7 cellular contexts compared by ENCODE assay signal in the genomic region with DNA sequence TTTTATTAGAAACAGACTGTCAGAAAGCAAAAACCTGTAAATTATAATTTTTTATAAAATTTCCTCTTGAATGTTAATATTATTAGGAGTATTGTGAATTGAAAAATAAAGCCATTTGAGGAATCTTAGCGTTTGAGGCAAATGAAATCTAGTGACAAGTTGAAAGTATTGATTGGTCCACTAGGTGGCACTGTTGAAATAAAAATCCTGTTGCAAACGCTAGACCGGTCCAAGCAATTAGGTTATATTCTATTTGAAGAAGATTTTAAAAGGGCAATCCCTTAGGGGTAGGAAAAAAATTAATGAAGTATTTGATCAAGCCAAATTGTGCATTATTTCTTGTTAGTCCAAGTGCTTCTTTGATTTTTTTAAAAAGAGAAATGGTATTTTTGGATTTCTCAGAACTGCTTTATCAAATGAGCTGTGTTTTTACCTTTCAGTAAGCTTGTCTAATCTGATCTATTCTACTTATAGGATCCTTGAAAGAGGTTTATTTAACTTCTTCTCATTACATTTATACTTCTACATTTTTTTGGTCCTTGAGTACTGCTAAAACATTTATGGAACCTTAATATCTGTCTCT. TPM values are rescaled to one million over a fixed set of nuclear protein-coding genes. Genes with fewer than 3 reads are reported as not detected.
A peak's percentile ranks its signal among the peaks of the same experiment; 100 is the strongest.
DNase-seq lines count a peak whose midpoint lies in the region; ATAC-seq, FAIRE-seq and TF ChIP-seq lines count a peak whose summit lies in the region.

No MANE protein-coding gene starts in this region.

- H3K27me3 ChIP-seq in RWPE2 (ENCODE audit: insufficient read depth, poor library complexity, severe bottlenecking) (no peaks in the 10 kb centered on the region), endothelial cell of umbilical vein (ENCODE audit: control insufficient read depth in 2 of 2, insufficient read depth in 2 of 2, low read length in 2 of 2) (no peaks in the 10 kb centered on the region)

- DNase-seq in EH (ENCODE audit: low read depth) (peak; percentile 67), MV-4-11 (lab: John Stamatoyannopoulos, UW) (peak; percentile 35), RWPE2 (ENCODE audit: low spot score) (no peak), endothelial cell of umbilical vein (ENCODE audit: low read depth, low spot score) (peak; percentile 70), naive B cell (peak; percentile 35), GOT3 (lab: John Stamatoyannopoulos, UW) (no peak)

- H3K4me1 Mint-ChIP-seq in naive B cell = no peaks in the 10 kb centered on the region

- no peak overlapping the region for H3K27ac ChIP-seq in RWPE2 (ENCODE audit: poor library complexity, severe bottlenecking)
- no peak overlapping the region for H3K27ac ChIP-seq in endothelial cell of umbilical vein (ENCODE audit: insufficient read depth, low read depth, low read length)

- no peaks in the 10 kb centered on the region for H3K27me3 Mint-ChIP-seq in naive B cell

- H3K9ac ChIP-seq in endothelial cell of umbilical vein (replicated peaks; ENCODE audit: extremely low read depth, insufficient read depth, low read length) = no peak overlapping the region

- no TSS peak for BruUV-seq in endothelial cell of umbilical vein (replicated peaks; lab: Mats Ljungman, UMichigan)

- no peaks in the 10 kb centered on the region for H3K9me3 ChIP-seq in RWPE2 (ENCODE audit: severe bottlenecking)
- no peaks in the 10 kb centered on the region for H3K9me3 ChIP-seq in endothelial cell of umbilical vein (replicated peaks; ENCODE audit: control insufficient read depth, insufficient read depth, low read length)

- dilution Hi-C loops in endothelial cell of umbilical vein (cut with MboI; ENCODE audit: extremely low pct_ligation_motif_present, low sequenced_read_pairs) = no loop called here

- H3K79me2 ChIP-seq in endothelial cell of umbilical vein (ENCODE audit: control insufficient read depth, insufficient read depth, low read length) = no peaks in the 10 kb centered on the region

- intact Hi-C loops in endothelial cell of umbilical vein (cut with micrococcal nuclease) = loop anchor here (1.0 to 5.0 kb wide), 5 partner anchors 65 to 696 kb away; no protein-coding TSS in a partner anchor

- no peaks in the 10 kb centered on the region for H3K9me1 ChIP-seq in endothelial cell of umbilical vein (replicated peaks; ENCODE audit: control insufficient read depth, extremely low read depth, insufficient read depth, low read length)

- TF ChIP-seq CTCF in RWPE2 (IDR thresholded peaks at IDR 0.05; ENCODE audit: poor library complexity, severe bottlenecking) (peak; percentile 79), endothelial cell of umbilical vein (IDR thresholded peaks at IDR 0.05; ENCODE audit: extremely low read depth in 1 of 2, insufficient read depth in 1 of 2, low read depth in 1 of 2, low read length in 2 of 2) (peak; percentile 35 to 37)

- TF ChIP-seq POLR2A in endothelial cell of umbilical vein (IDR thresholded peaks at IDR 0.05; ENCODE audit: low read depth, low read length) = no peak

- H2AFZ ChIP-seq in endothelial cell of umbilical vein (ENCODE audit: low read depth, low read length) = no peak overlapping the region

- no peaks in the 10 kb centered on the region for H4K20me1 ChIP-seq in endothelial cell of umbilical vein (replicated peaks; ENCODE audit: control insufficient read depth, extremely low read depth, insufficient read depth, low read length)

- no peak overlapping the region for H3K4me3 ChIP-seq in RWPE2 (ENCODE audit: severe bottlenecking)
- H3K4me3 ChIP-seq in endothelial cell of umbilical vein (replicated peaks in 1 of 3; ENCODE audit: insufficient read depth in 1 of 3, low read depth in 1 of 3, low read length in 3 of 3) = no peak overlapping the region

- peaks cover 12 to 13% of the 10 kb centered on the region in 2 donors for H3K36me3 Mint-ChIP-seq in naive B cell

- CTCF ChIA-PET in endothelial cell of umbilical vein (lab: Charles Lee) = interaction anchor here (0.6 to 3.3 kb wide), 42 partner anchors 9 to 1405 kb away, joined by 3 to 98 read pairs (median 6); no protein-coding TSS in a partner anchor

- no peaks in the 10 kb centered on the region for H3K9me3 Mint-ChIP-seq in naive B cell

- H3K27ac Mint-ChIP-seq in naive B cell = no peak overlapping the region

- H3K4me1 ChIP-seq in RWPE2 (ENCODE audit: insufficient read depth, poor library complexity, severe bottlenecking) (no peaks in the 10 kb centered on the region), endothelial cell of umbilical vein (ENCODE audit: control insufficient read depth, extremely low read depth, insufficient read depth, low read length) (no peaks in the 10 kb centered on the region)

- H3K4me2 ChIP-seq in endothelial cell of umbilical vein (ENCODE audit: insufficient read depth, low read length) = no peak overlapping the region

- H3K36me3 ChIP-seq in RWPE2 (ENCODE audit: low read depth) = no peaks in the 10 kb centered on the region; the same call in 1 of the 2 replicates
- H3K36me3 ChIP-seq in endothelial cell of umbilical vein (ENCODE audit: control insufficient read depth in 2 of 2, extremely low read depth in 1 of 2, insufficient read depth in 2 of 2, low read length in 2 of 2) = no peaks in the 10 kb centered on the region

- ATAC-seq in GM21381 (IDR thresholded peaks at IDR 0.05; ENCODE audit: unreplicated experiment) (peak; percentile 80), RWPE2 (ENCODE audit: low read depth) (peak; percentile 58; the same call in 1 of the 3 replicates), naive B cell (ENCODE audit: low read depth in 2 of 2) (peak; percentile 52 to 67)

- POLR2A ChIA-PET in endothelial cell of umbilical vein (lab: Charles Lee) = no interaction called here

- FAIRE-seq in endothelial cell of umbilical vein (lab: Jason Lieb, UNC) = peak; percentile 77

- H3K4me3 Mint-ChIP-seq in naive B cell = no peak overlapping the region

TF ChIP-seq in endothelial cell of umbilical vein, 7 proteins besides CTCF, POLR2A, EP300 and RAD21:
- TF ChIP-seq FOS (IDR thresholded peaks at IDR 0.05; ENCODE audit: borderline replicate concordance, insufficient read depth, low read length) (no peak), JUN (IDR thresholded peaks at IDR 0.05; ENCODE audit: borderline replicate concordance, insufficient read depth, insufficient read length, low read depth) (no peak), MYC (IDR thresholded peaks at IDR 0.05; ENCODE audit: low read depth, low read length) (no peak), POLR2AphosphoS5 (IDR thresholded peaks at IDR 0.05; ENCODE audit: insufficient read depth, low read depth, low read length) (no peak), GATA2 (IDR thresholded peaks at IDR 0.05; ENCODE audit: insufficient read depth, insufficient read length, low read depth, low read length) (no peak), EZH2 (IDR thresholded peaks at IDR 0.05; ENCODE audit: borderline replicate concordance, low read depth, low read length, severe bottlenecking) (no peak)
- TF ChIP-seq, protein P1, sequence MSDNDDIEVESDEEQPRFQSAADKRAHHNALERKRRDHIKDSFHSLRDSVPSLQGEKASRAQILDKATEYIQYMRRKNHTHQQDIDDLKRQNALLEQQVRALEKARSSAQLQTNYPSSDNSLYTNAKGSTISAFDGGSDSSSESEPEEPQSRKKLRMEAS (IDR thresholded peaks at IDR 0.05; ENCODE audit: insufficient read depth, insufficient read length) = no peak

RNA-seq across cellular contexts. Expression of a gene that starts 57.7 kb away (rescaled TPM):
- 9.5 and 11.8 TPM in 2 replicates for total RNA-seq in endothelial cell of umbilical vein
- polyA plus RNA-seq in endothelial cell of umbilical vein = 1.7 and 2.8 TPM in 2 replicates
- 4.6 and 5.3 TPM in 2 replicates for polyA plus RNA-seq in endothelial cell of umbilical vein (2011; cell fraction: cytosol; rRNA removed)
- 3.7 and 5.4 TPM in 2 replicates for polyA plus RNA-seq in endothelial cell of umbilical vein (2011; cell fraction: nucleus; rRNA removed)
- 8.3 and 9.1 TPM in 2 replicates for polyA plus RNA-seq in endothelial cell of umbilical vein (2012)
- 3.6 and 8.9 TPM in 2 replicates for polyA minus RNA-seq in endothelial cell of umbilical vein
- 6.5 TPM for polyA minus RNA-seq in endothelial cell of umbilical vein (2011; cell fraction: cytosol; rRNA and poly(A)+ RNA removed)
- 5.0 and 6.2 TPM in 2 replicates for polyA minus RNA-seq in endothelial cell of umbilical vein (2011; cell fraction: nucleus; rRNA and poly(A)+ RNA removed)
- 10 to 100 TPM; 28.9 to 63.5 (median 38.2) TPM for polyA plus RNA-seq in naive B cell (ENCODE audit: low read depth in 6 of 6)

Comparison
In these comparisons a context has a peak if more than half of its experiments do, and no peak if none do; other contexts are left out.
1. DNase-seq: peak in EH (single experiment), MV-4-11 (single experiment), endothelial cell of umbilical vein (single experiment) and naive B cell (single experiment); none in RWPE2 (single experiment) and GOT3 (single experiment).
2. Peak in every context shown above with its lines, with median percentiles within 50 percentile points of each other: ATAC-seq.